ENCODE assay signal across 22 cellular contexts in genomic region chr12:132275631-132276030, GRCh38. TPM values are rescaled to one million over a fixed set of nuclear protein-coding genes. Genes with fewer than 3 reads are reported as not detected.
"Had no signal": no experiment of that assay in that cellular context is flagged by ENCODE, and none has a peak within 500 bp of the region (broad histone marks: within the 10 kb centered on the region; RNA-seq: fewer than 3 reads in every experiment).

No MANE protein-coding gene starts in this region.

- H3K9me3 ChIP-seq: ascending aorta, body of pancreas, Peyer's patch had no signal

- H3K4me3 ChIP-seq: ascending aorta, body of pancreas, Peyer's patch had no signal

- DNase-seq: activated B cell treated with CpG ODN at 0.5 μM for 24 hours; activated CD4-positive, alpha-beta T cell treated with anti-CD3 and anti-CD28 coated beads for 1 hour; activated CD4-positive, alpha-beta T cell treated with anti-CD3 and anti-CD28 coated beads, Interleukin-2, amount 10 ng/mL, durations not matched to agents 24 days and 14 days; activated CD4-positive, alpha-beta T cell treated with anti-CD3 and anti-CD28 coated beads, Interleukin-2, amount 50 U/mL, for 48 hours; activated CD8-positive, alpha-beta memory T cell treated with anti-CD3 and anti-CD28 coated beads, Interleukin-2, amount 10 ng/mL, durations not matched to agents 7 days and 5 days; activated effector memory CD4-positive, alpha-beta T cell treated with Interleukin-2 at 50 U/mL for 16 hours; activated naive CD4-positive, alpha-beta T cell; activated T-cell treated with anti-CD3 and anti-CD28 coated beads, Interleukin-2, amount 50 U/mL, for 24 hours; MV-4-11; NCI-H1092 treated with DMSO at 0.1 percent for 48 hours; NCI-H1417 treated with DMSO at 0.1 percent for 48 hours; NCI-H1694; NCI-H2107; OCI-M1 had no signal

- ATAC-seq: activated CD8-positive, alpha-beta memory T cell treated with anti-CD3 and anti-CD28 coated beads, Interleukin-2, amount 10 ng/mL, durations not matched to agents 7 days and 5 days; body of pancreas had no signal

- H3K36me3 ChIP-seq: ascending aorta, Peyer's patch had no signal

- H3K27ac ChIP-seq: ascending aorta, body of pancreas, Peyer's patch, RWPE1 had no signal

- H3K27me3 ChIP-seq: ascending aorta, Peyer's patch had no signal

- H3K4me1 ChIP-seq: ascending aorta, body of pancreas had no signal

RNA-seq across cellular contexts. Expression of gene GALNT9, which starts 53.8 kb away (rescaled TPM):
- total RNA-seq: activated B cell treated with CpG ODN at 0.5 μM for 24 hours; activated CD4-positive, alpha-beta T cell treated with anti-CD3 and anti-CD28 coated beads, Interleukin-2, amount 10 ng/mL, durations not matched to agents 24 days and 14 days; activated CD8-positive, alpha-beta memory T cell treated with anti-CD3 and anti-CD28 coated beads, Interleukin-2, amount 10 ng/mL, durations not matched to agents 7 days and 5 days; activated T-helper 1 cell treated with anti-CD3 and anti-CD28 coated beads, Interleukin-12 subunit alpha, Interleukin-12 subunit beta, Interleukin-2, Interleukin-4 antibody, amounts not matched to agents 30 ng/mL and 10 ng/mL and 1 ng/mL, durations not matched to agents 14 hours and 24 hours and 36 hours; ascending aorta; body of pancreas; bronchial epithelial cell; NCI-H460; Peyer's patch; SK-MEL-5 had no signal
